In genomic region chr4:168731706-168732414, GRCh38 we compare ENCODE assay signal across 22 cellular contexts.
DNase-seq lines count a peak whose midpoint lies in the region; ATAC-seq, FAIRE-seq and TF ChIP-seq lines count a peak whose summit lies in the region.
"Had no signal": no experiment of that assay in that cellular context is flagged by ENCODE, and none has a peak within 500 bp of the region (broad histone marks: within the 10 kb centered on the region; RNA-seq: fewer than 3 reads in every experiment).

No MANE protein-coding gene starts in this region.

- H3K4me2 ChIP-seq in astrocyte (ENCODE audit: low read length): no peak overlapping the region

- H3K9me3 ChIP-seq in astrocyte (ENCODE audit: insufficient read depth, low read depth, low read length) (no peaks in the 10 kb centered on the region), spleen (peaks cover 0 to 16% (median 10%) of the 10 kb centered on the region in 8 donors)
- H3K9me3 ChIP-seq: Peyer's patch had no signal

- intact Hi-C loops in spleen (cut with DNase I; ENCODE audit: low total_unique reads): no loop called here

- no peak overlapping the region for H2AFZ ChIP-seq in astrocyte (ENCODE audit: low read depth, low read length)

- H3K36me3 Mint-ChIP-seq in astrocyte (ENCODE audit: low read depth, unreplicated experiment): peaks cover 48% of the 10 kb centered on the region
- peaks cover 21% of the 10 kb centered on the region for H3K36me3 Mint-ChIP-seq in type B pancreatic cell

- H3K4me1 ChIP-seq in astrocyte (ENCODE audit: insufficient read depth, low read length) (peaks cover 18% of the 10 kb centered on the region), spleen (peaks cover 0 to 25% (median 0%) of the 10 kb centered on the region in 6 donors)
- H3K4me1 ChIP-seq: Peyer's patch, upper lobe of left lung had no signal

- H4K20me1 ChIP-seq in astrocyte (ENCODE audit: insufficient read depth, low read length): peaks cover 3% of the 10 kb centered on the region

- H3K27ac Mint-ChIP-seq in astrocyte (ENCODE audit: unreplicated experiment): no peak overlapping the region
- H3K27ac Mint-ChIP-seq in type B pancreatic cell: no peak overlapping the region
- H3K27ac Mint-ChIP-seq: activated T-helper 17 cell treated with anti-CD3 and anti-CD28 coated beads, Interleukin-2, amount 50 U/mL, for 72 hours had no signal

- H3K4me1 Mint-ChIP-seq in astrocyte (ENCODE audit: low read depth, unreplicated experiment) (peaks cover 58% of the 10 kb centered on the region), type B pancreatic cell (ENCODE audit: unreplicated experiment) (peaks cover 32% of the 10 kb centered on the region)
- H3K4me1 Mint-ChIP-seq: activated T-helper 17 cell treated with anti-CD3 and anti-CD28 coated beads, Interleukin-2, amount 50 U/mL, for 72 hours had no signal

- H3K4me3 ChIP-seq in astrocyte (ENCODE audit: insufficient read depth, low read depth, low read length) (no peak overlapping the region), spleen (no peak overlapping the region)
- H3K4me3 ChIP-seq: dorsolateral prefrontal cortex, Peyer's patch, SK-N-MC, upper lobe of left lung had no signal

- H3K79me2 ChIP-seq in astrocyte (ENCODE audit: insufficient read depth, low read length): peaks cover 36% of the 10 kb centered on the region

- no peak for TF ChIP-seq POLR2A in spleen (IDR thresholded peaks at IDR 0.05)

- H3K27me3 Mint-ChIP-seq in astrocyte (ENCODE audit: low read depth, unreplicated experiment) (no peaks in the 10 kb centered on the region), type B pancreatic cell (no peaks in the 10 kb centered on the region)

- H3K27ac ChIP-seq in astrocyte (ENCODE audit: low read depth, low read length) (no peak overlapping the region), spleen (peak overlapping the region in 7 of 8 donors; percentile 2 to 63 (median 39))
- H3K27ac ChIP-seq: dorsolateral prefrontal cortex, epithelial cell of prostate, Peyer's patch, SK-N-MC, upper lobe of left lung had no signal

- 40 to 58% (median 52%) methylated on average over 6 of the region's 6 CpGs for WGBS in spleen, 5 donors

- H3K27me3 ChIP-seq in astrocyte (ENCODE audit: insufficient read depth, low read length) (no peaks in the 10 kb centered on the region), spleen (replicated peaks in 1 of 7) (no peaks in the 10 kb centered on the region)
- H3K27me3 ChIP-seq: Peyer's patch, upper lobe of left lung had no signal

- TF ChIP-seq CTCF in astrocyte (IDR thresholded peaks at IDR 0.05; ENCODE audit: insufficient read depth, low read depth, low read length) (no peak), spleen (IDR thresholded peaks at IDR 0.05 in 8 of 11, conservative IDR thresholded peaks at IDR 0.05 in 3 of 11) (no peak), type B pancreatic cell (conservative IDR thresholded peaks at IDR 0.05) (no peak)

- no peak overlapping the region for H3K4me3 Mint-ChIP-seq in astrocyte (ENCODE audit: unreplicated experiment)
- no peak overlapping the region for H3K4me3 Mint-ChIP-seq in type B pancreatic cell
- H3K4me3 Mint-ChIP-seq: activated T-helper 17 cell treated with anti-CD3 and anti-CD28 coated beads, Interleukin-2, amount 50 U/mL, for 72 hours had no signal

- H3K9me3 Mint-ChIP-seq in astrocyte (ENCODE audit: unreplicated experiment) (peaks cover 9% of the 10 kb centered on the region), type B pancreatic cell (peaks cover 6% of the 10 kb centered on the region)

- H3K9ac ChIP-seq in astrocyte (ENCODE audit: low read length): no peak overlapping the region

- no peak for DNase-seq in GM18507 (ENCODE audit: extremely low spot score, insufficient read length, low read depth)
- peak; percentile 42 for DNase-seq in astrocyte (ENCODE audit: low read depth)
- no peak for DNase-seq in spleen
- DNase-seq in type B pancreatic cell (ENCODE audit: extremely low spot score, unreplicated experiment): no peak
- DNase-seq: activated CD4-positive, CD25-positive, alpha-beta regulatory T cell treated with anti-CD3 and anti-CD28 coated beads, Interleukin-2, amount 50 U/mL, for 72 hours; dorsolateral prefrontal cortex; KG1; NCI-H1092 treated with DMSO at 0.1 percent for 48 hours; NCI-H510A treated with DMSO at 0.1 percent for 48 hours; Peyer's patch; retina; stimulated activated naive CD4-positive, alpha-beta T cell treated with Interleukin-2 at 50 U/mL for 16 hours; T-helper 9 cell; upper lobe of left lung had no signal

- peak; percentile 60 for FAIRE-seq in GM18507 (lab: Jason Lieb, UNC)
- no peak for FAIRE-seq in astrocyte (lab: Jason Lieb, UNC)
- FAIRE-seq: bronchial epithelial cell, frontal cortex had no signal

- ATAC-seq in HG02981 (IDR thresholded peaks at IDR 0.05; ENCODE audit: unreplicated experiment) (peak; percentile 56), HG03108 (IDR thresholded peaks at IDR 0.05; ENCODE audit: unreplicated experiment) (no peak), HG03159 (IDR thresholded peaks at IDR 0.05; ENCODE audit: unreplicated experiment) (no peak)
- ATAC-seq: activated T-helper 17 cell treated with anti-CD3 and anti-CD28 coated beads, Interleukin-2, amount 50 U/mL, for 72 hours had no signal

- H3K36me3 ChIP-seq in astrocyte (ENCODE audit: insufficient read depth, low read length) (peaks cover 2% of the 10 kb centered on the region), spleen (no peaks in the 10 kb centered on the region)
- H3K36me3 ChIP-seq: Peyer's patch, upper lobe of left lung had no signal
